17 cellular contexts compared by ENCODE assay signal in the genomic region with DNA sequence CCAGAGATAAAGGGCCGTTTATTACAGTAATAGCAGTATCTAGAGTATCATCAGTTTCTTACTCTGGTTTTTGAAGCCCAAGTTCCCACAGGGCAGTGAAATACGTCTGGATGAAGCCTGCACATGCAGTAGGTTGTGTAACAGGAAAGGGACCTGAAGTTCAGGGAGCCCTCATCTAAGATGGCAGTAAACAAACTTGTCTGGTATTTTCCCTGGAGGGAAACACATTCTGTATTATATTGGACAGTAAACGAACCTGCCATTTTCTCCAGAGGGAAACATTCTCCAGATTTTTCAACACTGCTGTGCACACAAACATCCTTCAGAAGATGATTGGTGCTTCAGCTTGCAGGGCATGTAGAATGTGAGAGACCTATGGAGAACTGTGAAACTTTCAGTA.
DNase-seq lines count a peak whose midpoint lies in the region; ATAC-seq, FAIRE-seq and TF ChIP-seq lines count a peak whose summit lies in the region.
"Had no signal": no experiment of that assay in that cellular context is flagged by ENCODE, and none has a peak within 500 bp of the region (broad histone marks: within the 10 kb centered on the region; RNA-seq: fewer than 3 reads in every experiment).

No MANE protein-coding gene starts in this region.

- no peak overlapping the region for H3K4me3 Mint-ChIP-seq in HFFc6
- no peak overlapping the region for H3K4me3 Mint-ChIP-seq in mesothelial cell of epicardium
- no peak overlapping the region for H3K4me3 Mint-ChIP-seq in activated CD8-positive, alpha-beta memory T cell treated with anti-CD3 and anti-CD28 coated beads, Interleukin-2, amount 10 ng/mL, durations not matched to agents 7 days and 5 days
- H3K4me3 Mint-ChIP-seq: CD8-positive, alpha-beta memory T cell had no signal

- H3K9me3 Mint-ChIP-seq in HFFc6: no peaks in the 10 kb centered on the region
- peaks cover 11% of the 10 kb centered on the region for H3K9me3 Mint-ChIP-seq in mesothelial cell of epicardium
- no peaks in the 10 kb centered on the region for H3K9me3 Mint-ChIP-seq in activated CD8-positive, alpha-beta memory T cell treated with anti-CD3 and anti-CD28 coated beads, Interleukin-2, amount 10 ng/mL, durations not matched to agents 7 days and 5 days (ENCODE audit: low read depth)

- FAIRE-seq in GM19239 (lab: Jason Lieb, UNC): no peak
- FAIRE-seq: A549 had no signal

- H3K4me1 Mint-ChIP-seq in HFFc6 (ENCODE audit: low read depth) (peaks cover 23% of the 10 kb centered on the region), mesothelial cell of epicardium (peaks cover 17% of the 10 kb centered on the region)
- no peaks in the 10 kb centered on the region for H3K4me1 Mint-ChIP-seq in activated CD8-positive, alpha-beta memory T cell treated with anti-CD3 and anti-CD28 coated beads, Interleukin-2, amount 10 ng/mL, durations not matched to agents 7 days and 5 days
- H3K4me1 Mint-ChIP-seq: CD8-positive, alpha-beta memory T cell had no signal

- no peak for TF ChIP-seq EP300 in gastroesophageal sphincter (IDR thresholded peaks at IDR 0.05)

- H3K4me3 ChIP-seq in choroid plexus epithelial cell (ENCODE audit: low read depth, low read length) (no peak overlapping the region), gastroesophageal sphincter (no peak overlapping the region)
- H3K4me3 ChIP-seq: A549; BLaER1 treated with 17β-estradiol and CSF1 and Interleukin-3, amounts not matched to agents 10 nM and 100 nM; SJCRH30 had no signal

- CTCF ChIA-PET in activated CD8-positive, alpha-beta memory T cell treated with anti-CD3 and anti-CD28 coated beads, Interleukin-2, amount 10 ng/mL, durations not matched to agents 7 days and 5 days (lab: Charles Lee): no interaction called here

- no peaks in the 10 kb centered on the region for H3K36me3 ChIP-seq in gastroesophageal sphincter
- H3K36me3 ChIP-seq: BLaER1 treated with 17β-estradiol and CSF1 and Interleukin-3, amounts not matched to agents 10 nM and 100 nM; SJCRH30 had no signal

- H3K9me3 ChIP-seq in gastroesophageal sphincter: no peaks in the 10 kb centered on the region
- H3K9me3 ChIP-seq: A549; BLaER1 treated with 17β-estradiol and CSF1 and Interleukin-3, amounts not matched to agents 10 nM and 100 nM had no signal

- H3K36me3 Mint-ChIP-seq in HFFc6 (ENCODE audit: low read depth): no peaks in the 10 kb centered on the region
- no peaks in the 10 kb centered on the region for H3K36me3 Mint-ChIP-seq in mesothelial cell of epicardium
- no peaks in the 10 kb centered on the region for H3K36me3 Mint-ChIP-seq in activated CD8-positive, alpha-beta memory T cell treated with anti-CD3 and anti-CD28 coated beads, Interleukin-2, amount 10 ng/mL, durations not matched to agents 7 days and 5 days
- H3K36me3 Mint-ChIP-seq: CD8-positive, alpha-beta memory T cell had no signal

- WGBS in gastroesophageal sphincter (ENCODE audit: low coverage in 1 of 2), 2 donors: 24 to 30% methylated on average over 3 of the region's 3 CpGs

- TF ChIP-seq POLR2A in gastroesophageal sphincter (IDR thresholded peaks at IDR 0.05): no peak

- H3K4me1 ChIP-seq in gastroesophageal sphincter: no peaks in the 10 kb centered on the region
- H3K4me1 ChIP-seq: A549; BLaER1 treated with 17β-estradiol and CSF1 and Interleukin-3, amounts not matched to agents 10 nM and 100 nM had no signal

- no peak for TF ChIP-seq CTCF in HFFc6 (IDR thresholded peaks at IDR 0.05)
- no peak for TF ChIP-seq CTCF in choroid plexus epithelial cell (conservative IDR thresholded peaks at IDR 0.05; ENCODE audit: low read depth, low read length)
- no peak for TF ChIP-seq CTCF in mesothelial cell of epicardium (IDR thresholded peaks at IDR 0.05; ENCODE audit: unreplicated experiment)
- no peak for TF ChIP-seq CTCF in gastroesophageal sphincter (IDR thresholded peaks at IDR 0.05)

- H3K27ac Mint-ChIP-seq in HFFc6: no peak overlapping the region
- H3K27ac Mint-ChIP-seq in mesothelial cell of epicardium: peak overlapping the region; percentile 66
- H3K27ac Mint-ChIP-seq in activated CD8-positive, alpha-beta memory T cell treated with anti-CD3 and anti-CD28 coated beads, Interleukin-2, amount 10 ng/mL, durations not matched to agents 7 days and 5 days: no peak overlapping the region
- H3K27ac Mint-ChIP-seq: CD8-positive, alpha-beta memory T cell had no signal

- H3K27ac ChIP-seq in gastroesophageal sphincter: no peak overlapping the region
- H3K27ac ChIP-seq: A549; BLaER1 treated with 17β-estradiol and CSF1 and Interleukin-3, amounts not matched to agents 10 nM and 100 nM; SJCRH30 had no signal

- H3K27me3 Mint-ChIP-seq in HFFc6 (ENCODE audit: insufficient read depth) (no peaks in the 10 kb centered on the region), mesothelial cell of epicardium (ENCODE audit: low read depth) (no peaks in the 10 kb centered on the region)
- H3K27me3 Mint-ChIP-seq in activated CD8-positive, alpha-beta memory T cell treated with anti-CD3 and anti-CD28 coated beads, Interleukin-2, amount 10 ng/mL, durations not matched to agents 7 days and 5 days: no peaks in the 10 kb centered on the region

- H3K27me3 ChIP-seq in gastroesophageal sphincter: no peaks in the 10 kb centered on the region
- H3K27me3 ChIP-seq: BLaER1 treated with 17β-estradiol and CSF1 and Interleukin-3, amounts not matched to agents 10 nM and 100 nM; SJCRH30 had no signal

- no peak for ATAC-seq in activated CD8-positive, alpha-beta memory T cell treated with anti-CD3 and anti-CD28 coated beads, Interleukin-2, amount 10 ng/mL, durations not matched to agents 7 days and 5 days
- ATAC-seq in GM19324 (IDR thresholded peaks at IDR 0.05; ENCODE audit: low FRiP score, unreplicated experiment): no peak
- no peak for ATAC-seq in gastroesophageal sphincter
- ATAC-seq: A549 had no signal

- DNase-seq in EH (ENCODE audit: low read depth) (peak; percentile 3), HFFc6 (peak; percentile 8), choroid plexus epithelial cell (ENCODE audit: low read depth) (peak; percentile 13), mesothelial cell of epicardium (ENCODE audit: low spot score in 2 of 2, unreplicated experiment in 2 of 2) (no peak), GM19239 (ENCODE audit: insufficient read length, low spot score) (no peak)
- no peak for DNase-seq in activated CD8-positive, alpha-beta memory T cell treated with anti-CD3 and anti-CD28 coated beads, Interleukin-2, amount 10 ng/mL, durations not matched to agents 7 days and 5 days
- DNase-seq: CD8-positive, alpha-beta memory T cell; HCEC 1CT; KBM-7; MV-4-11; NCI-H187 treated with DMSO at 0.1 percent for 48 hours; NCI-H526 treated with DMSO at 0.1 percent for 48 hours; SJCRH30 had no signal

Comparison
In these comparisons a context has a peak if more than half of its experiments do, and no peak if none do; other contexts are left out.
1. DNase-seq: peak in EH (single experiment), HFFc6 (single experiment) and choroid plexus epithelial cell (single experiment); none in mesothelial cell of epicardium (0 of 2), activated CD8-positive, alpha-beta memory T cell treated with anti-CD3 and anti-CD28 coated beads, Interleukin-2, amount 10 ng/mL, durations not matched to agents 7 days and 5 days (single experiment) and GM19239 (single experiment).